In genomic region chr12:100164153-100164704, GRCh38 we compare ENCODE assay signal across 8 cellular contexts. TPM values are rescaled to one million over a fixed set of nuclear protein-coding genes. Genes with fewer than 3 reads are reported as not detected.
DNase-seq lines count a peak whose midpoint lies in the region; ATAC-seq and TF ChIP-seq lines count a peak whose summit lies in the region.

No MANE protein-coding gene starts in this region.

- H4K20me1 ChIP-seq in MM.1S (ENCODE audit: insufficient read depth, low read length) = no peaks in the 10 kb centered on the region

- H3K4me3 ChIP-seq in MM.1S (ENCODE audit: low read length) (no peak overlapping the region), epithelial cell of proximal tubule (ENCODE audit: low read depth, low read length) (peak overlapping the region; percentile 38)

- H3K27ac ChIP-seq in MM.1S (ENCODE audit: low read length) = no peak overlapping the region

- no peaks in the 10 kb centered on the region for H3K9me2 ChIP-seq in MM.1S (replicated peaks; ENCODE audit: insufficient read depth, low read length)

- peak overlapping the region; percentile 45; the same call in 1 of the 2 replicates for H3K4me2 ChIP-seq in MM.1S (ENCODE audit: low read depth, low read length)

- H3K36me3 Mint-ChIP-seq in activated CD4-positive, alpha-beta T cell treated with anti-CD3 and anti-CD28 coated beads, Interleukin-2, amount 10 ng/mL, durations not matched to agents 7 days and 5 days (ENCODE audit: low read depth) = peaks cover 7% of the 10 kb centered on the region
- peaks cover 6% of the 10 kb centered on the region for H3K36me3 Mint-ChIP-seq in stimulated activated memory B cell treated with anti-CD40 and anti-IgM and Interleukin-4, amounts not matched to agents 10 μg/mL and 1 μg/mL and 100 μg/mL, for 72 hours

- no peaks in the 10 kb centered on the region for H3F3A ChIP-seq in MM.1S (ENCODE audit: insufficient read depth, low read length)

- no peaks in the 10 kb centered on the region for H3K79me2 ChIP-seq in MM.1S (ENCODE audit: low read length)

- H3K4me1 Mint-ChIP-seq in activated CD4-positive, alpha-beta T cell treated with anti-CD3 and anti-CD28 coated beads, Interleukin-2, amount 10 ng/mL, durations not matched to agents 7 days and 5 days = peaks cover 15% of the 10 kb centered on the region
- H3K4me1 Mint-ChIP-seq in stimulated activated memory B cell treated with anti-CD40 and anti-IgM and Interleukin-4, amounts not matched to agents 10 μg/mL and 1 μg/mL and 100 μg/mL, for 72 hours = peaks cover 10% of the 10 kb centered on the region

- peak overlapping the region; percentile 81 for H3K27ac Mint-ChIP-seq in activated CD4-positive, alpha-beta T cell treated with anti-CD3 and anti-CD28 coated beads, Interleukin-2, amount 10 ng/mL, durations not matched to agents 7 days and 5 days
- H3K27ac Mint-ChIP-seq in stimulated activated memory B cell treated with anti-CD40 and anti-IgM and Interleukin-4, amounts not matched to agents 10 μg/mL and 1 μg/mL and 100 μg/mL, for 72 hours = peak overlapping the region; percentile 18

- H3K9me3 Mint-ChIP-seq in activated CD4-positive, alpha-beta T cell treated with anti-CD3 and anti-CD28 coated beads, Interleukin-2, amount 10 ng/mL, durations not matched to agents 7 days and 5 days = no peaks in the 10 kb centered on the region
- no peaks in the 10 kb centered on the region for H3K9me3 Mint-ChIP-seq in stimulated activated memory B cell treated with anti-CD40 and anti-IgM and Interleukin-4, amounts not matched to agents 10 μg/mL and 1 μg/mL and 100 μg/mL, for 72 hours

- H2AFZ ChIP-seq in MM.1S (ENCODE audit: low read length) = no peak overlapping the region

- no peak for TF ChIP-seq CTCF in MM.1S (IDR thresholded peaks at IDR 0.05; ENCODE audit: low read length)
- TF ChIP-seq CTCF in epithelial cell of proximal tubule (conservative IDR thresholded peaks at IDR 0.05; ENCODE audit: low read depth, low read length) = no peak

- CTCF ChIA-PET in activated CD4-positive, alpha-beta T cell treated with anti-CD3 and anti-CD28 coated beads, Interleukin-2, amount 10 ng/mL, durations not matched to agents 7 days and 5 days (lab: Charles Lee) = interaction anchor here (1.1 to 2.1 kb wide), 3 partner anchors 10 to 70 kb away, joined by 3 to 10 read pairs (median 4); no protein-coding TSS in a partner anchor

- H3K27me3 Mint-ChIP-seq in activated CD4-positive, alpha-beta T cell treated with anti-CD3 and anti-CD28 coated beads, Interleukin-2, amount 10 ng/mL, durations not matched to agents 7 days and 5 days = no peaks in the 10 kb centered on the region
- no peaks in the 10 kb centered on the region for H3K27me3 Mint-ChIP-seq in stimulated activated memory B cell treated with anti-CD40 and anti-IgM and Interleukin-4, amounts not matched to agents 10 μg/mL and 1 μg/mL and 100 μg/mL, for 72 hours

- DNase-seq in activated CD4-positive, alpha-beta T cell treated with anti-CD3 and anti-CD28 coated beads, Interleukin-2, amount 10 ng/mL, durations not matched to agents 7 days and 5 days = no peak
- no peak for DNase-seq in activated CD4-positive, alpha-beta T cell treated with anti-CD3 and anti-CD28 coated beads, Interleukin-2, amount 50 U/mL, for 48 hours
- DNase-seq in MM.1S (no peak), epithelial cell of proximal tubule (ENCODE audit: low read depth) (no peak), NCI-H446 treated with DMSO at 0.1 percent for 48 hours (lab: John Stamatoyannopoulos, UW) (no peak)

- no peaks in the 10 kb centered on the region for H3K36me3 ChIP-seq in MM.1S (replicated peaks; ENCODE audit: insufficient read depth, low read length)

- H3K27me3 ChIP-seq in MM.1S (replicated peaks; ENCODE audit: insufficient read depth, low read length) = no peaks in the 10 kb centered on the region

- H3K9me3 ChIP-seq in MM.1S (replicated peaks; ENCODE audit: insufficient read depth, low read length) = no peaks in the 10 kb centered on the region

- H3K4me1 ChIP-seq in MM.1S (ENCODE audit: low read length) = no peaks in the 10 kb centered on the region

- no peak for ATAC-seq in stimulated activated memory B cell treated with anti-CD40 and anti-IgM and Interleukin-4, amounts not matched to agents 10 μg/mL and 1 μg/mL and 100 μg/mL, for 72 hours
- ATAC-seq in GM19397 (IDR thresholded peaks at IDR 0.05; ENCODE audit: unreplicated experiment) (no peak), esophagus mucosa (no peak)

- H3K4me3 Mint-ChIP-seq in activated CD4-positive, alpha-beta T cell treated with anti-CD3 and anti-CD28 coated beads, Interleukin-2, amount 10 ng/mL, durations not matched to agents 7 days and 5 days = peak overlapping the region; percentile 49
- H3K4me3 Mint-ChIP-seq in stimulated activated memory B cell treated with anti-CD40 and anti-IgM and Interleukin-4, amounts not matched to agents 10 μg/mL and 1 μg/mL and 100 μg/mL, for 72 hours = peak overlapping the region; percentile 62

- POLR2A ChIA-PET in activated CD4-positive, alpha-beta T cell treated with anti-CD3 and anti-CD28 coated beads, Interleukin-2, amount 10 ng/mL, durations not matched to agents 7 days and 5 days (lab: Charles Lee) = no interaction called here

- H3K9ac ChIP-seq in MM.1S (ENCODE audit: low read length) = no peak overlapping the region

RNA-seq across cellular contexts. Expression of gene BLTP3B, which starts 21.6 kb away (rescaled TPM):
- 10 to 100 TPM; 18.0 to 19.8 TPM for total RNA-seq in activated CD4-positive, alpha-beta T cell treated with anti-CD3 and anti-CD28 coated beads, Interleukin-2, amount 10 ng/mL, durations not matched to agents 7 days and 5 days
- total RNA-seq in epithelial cell of proximal tubule (10.0 and 14.5 TPM in 2 replicates), esophagus mucosa (13.5 TPM)

RNA-seq across cellular contexts. Expression of gene ACTR6, which starts 36.4 kb away (rescaled TPM):
- 10 to 100 TPM; 27.6 to 33.8 TPM for total RNA-seq in activated CD4-positive, alpha-beta T cell treated with anti-CD3 and anti-CD28 coated beads, Interleukin-2, amount 10 ng/mL, durations not matched to agents 7 days and 5 days
- total RNA-seq in epithelial cell of proximal tubule (23.3 and 37.8 TPM in 2 replicates), esophagus mucosa (20.4 TPM)
